In genomic region chr1:247360991-247361721, GRCh38 we compare ENCODE assay signal across 10 cellular contexts. TPM values are rescaled to one million over a fixed set of nuclear protein-coding genes. Genes with fewer than 3 reads are reported as not detected.
DNase-seq lines count a peak whose midpoint lies in the region; ATAC-seq and TF ChIP-seq lines count a peak whose summit lies in the region.
"Had no signal": no experiment of that assay in that cellular context is flagged by ENCODE, and none has a peak within 500 bp of the region (broad histone marks: within the 10 kb centered on the region; RNA-seq: fewer than 3 reads in every experiment).

No MANE protein-coding gene starts in this region.

- ATAC-seq in Right ventricle myocardium inferior (peak; percentile 77), T-helper 17 cell (no peak), HG03045 (IDR thresholded peaks at IDR 0.05; ENCODE audit: unreplicated experiment) (no peak), GM18909 (IDR thresholded peaks at IDR 0.05; ENCODE audit: poor library complexity, unreplicated experiment) (no peak)

- peak overlapping the region in 2 of 3 experiments; percentile 40 to 47 for H3K4me3 Mint-ChIP-seq in nephron
- no peak overlapping the region for H3K4me3 Mint-ChIP-seq in T-helper 17 cell
- H3K4me3 Mint-ChIP-seq: B cell had no signal

- no peaks in the 10 kb centered on the region for H3K36me3 ChIP-seq in uterus

- H3K9me3 ChIP-seq in uterus (no peaks in the 10 kb centered on the region), T-helper 17 cell (ENCODE audit: control insufficient read depth, low read length, poor library complexity, severe bottlenecking) (no peaks in the 10 kb centered on the region)

- peaks cover 4% of the 10 kb centered on the region for H3K27me3 Mint-ChIP-seq in nephron (ENCODE audit: low read depth)
- H3K27me3 Mint-ChIP-seq in T-helper 17 cell, result peaks cover 52% of the 10 kb centered on the region

- H3K4me1 Mint-ChIP-seq in nephron (peaks cover 44% of the 10 kb centered on the region), T-helper 17 cell (peaks cover 7% of the 10 kb centered on the region)

- peaks cover 12% of the 10 kb centered on the region for H3K9me3 Mint-ChIP-seq in nephron

- DNase-seq in Right ventricle myocardium inferior (ENCODE audit: missing footprints) (no peak), cardiac septum (ENCODE audit: low spot score) (no peak), fibroblast of pulmonary artery (ENCODE audit: low read depth) (peak; percentile 47), uterus (peak; percentile 74 to 78), T-helper 17 cell (no peak)
- DNase-seq: activated effector memory CD4-positive, alpha-beta T cell treated with anti-CD3 and anti-CD28 coated beads, Interleukin-2, amount 50 U/mL, for 16 hours had no signal

- intact Hi-C loops in Right ventricle myocardium inferior (cut with DNase I), result no loop called here
- intact Hi-C loops in cardiac septum (cut with DNase I), result no loop called here
- intact Hi-C loops in uterus (cut with DNase I; ENCODE audit: low total_unique reads), result no loop called here

- no peaks in the 10 kb centered on the region for H3K4me1 ChIP-seq in uterus

- TF ChIP-seq POLR2A in uterus (IDR thresholded peaks at IDR 0.05), result no peak

- TF ChIP-seq CTCF in fibroblast of pulmonary artery (IDR thresholded peaks at IDR 0.05; ENCODE audit: low read length, missing control alignments) (no peak), nephron (IDR thresholded peaks at IDR 0.05; ENCODE audit: unreplicated experiment in 3 of 3) (no peak), uterus (IDR thresholded peaks at IDR 0.05) (no peak)

- H3K27ac ChIP-seq in uterus, result peak overlapping the region; percentile 84 to 94

- H3K4me3 ChIP-seq in fibroblast of pulmonary artery (replicated peaks; ENCODE audit: low read depth, low read length) (no peak overlapping the region), uterus (no peak overlapping the region)

- no peaks in the 10 kb centered on the region for H3K27me3 ChIP-seq in uterus

- H3K36me3 Mint-ChIP-seq in nephron (ENCODE audit: low read depth) (peaks cover 15% of the 10 kb centered on the region), T-helper 17 cell (ENCODE audit: low read depth) (no peaks in the 10 kb centered on the region)

- H3K27ac Mint-ChIP-seq in nephron (peak overlapping the region; percentile 91 to 95 (median 91)), T-helper 17 cell (no peak overlapping the region)
- H3K27ac Mint-ChIP-seq: B cell had no signal

RNA-seq across cellular contexts. Expression of gene ZNF496, which starts 29.5 kb away (rescaled TPM):
- total RNA-seq in Right ventricle myocardium inferior (10.5 TPM), cardiac septum (17.3 TPM), uterus (10 to 100 TPM; 24.1 to 51.7 (median 41.0) TPM), T-helper 17 cell (1 to 10 TPM; 5.4 to 8.1 TPM)

RNA-seq across cellular contexts. Expression of gene NLRP3, which starts 54.8 kb away (rescaled TPM):
- total RNA-seq in Right ventricle myocardium inferior, result 1.2 TPM
- total RNA-seq in cardiac septum, result 1.1 TPM
- 1 to 10 TPM in 2 of 4 donors, under 1 TPM in 2; 0.26 to 2.8 (median 0.86) TPM for total RNA-seq in uterus
- 1 to 10 TPM; 9.2 TPM for total RNA-seq in T-helper 17 cell

Comparison
In these comparisons a context has a peak if more than half of its experiments do, and no peak if none do; other contexts are left out.
1. DNase-seq: peak in fibroblast of pulmonary artery (single experiment) and uterus (2 of 2); none in Right ventricle myocardium inferior (single experiment), cardiac septum (single experiment) and T-helper 17 cell (0 of 3).